In genomic region chr10:63166742-63167258, GRCh38 we compare ENCODE assay signal across 8 cellular contexts. TPM values are rescaled to one million over a fixed set of nuclear protein-coding genes. Genes with fewer than 3 reads are reported as not detected.
A peak's percentile ranks its signal among the peaks of the same experiment; 100 is the strongest.
DNase-seq lines count a peak whose midpoint lies in the region; ATAC-seq lines count a peak whose summit lies in the region.

No MANE protein-coding gene starts in this region.

- intact Hi-C loops in Right ventricle myocardium inferior (cut with DNase I) (loop anchor here (2.0 to 5.0 kb wide), 4 partner anchors 546 to 652 kb away; no protein-coding TSS in a partner anchor), cardiac septum (cut with DNase I) (loop anchor here (2.0 kb wide), 2 partner anchors 462 to 550 kb away; no protein-coding TSS in a partner anchor), left cardiac atrium (cut with DNase I) (loop anchor here in 1 of 2 donors (2.0 kb wide), 1 partner anchor 552 kb away; no protein-coding TSS in a partner anchor)
- intact Hi-C loops in activated T-helper 1 cell treated with anti-CD3 and anti-CD28 coated beads, Interleukin-12 subunit alpha, Interleukin-12 subunit beta, Interleukin-2, Interleukin-4 antibody, amounts not matched to agents 30 ng/mL and 10 ng/mL and 1 ng/mL, durations not matched to agents 14 hours and 24 hours and 36 hours (cut with micrococcal nuclease) = loop anchor here (1.0 to 5.0 kb wide), 5 partner anchors 271 to 652 kb away; no protein-coding TSS in a partner anchor

- no peak overlapping the region for H3K27ac Mint-ChIP-seq in activated T-helper 1 cell treated with anti-CD3 and anti-CD28 coated beads, Interleukin-12 subunit alpha, Interleukin-12 subunit beta, Interleukin-2, Interleukin-4 antibody, amounts not matched to agents 30 ng/mL and 10 ng/mL and 1 ng/mL, durations not matched to agents 14 hours and 24 hours and 36 hours

- no peak for DNase-seq in Right ventricle myocardium inferior (ENCODE audit: missing footprints)
- no peak for DNase-seq in cardiac septum (ENCODE audit: low spot score)
- peak; percentile 14 for DNase-seq in NCI-H2171 (lab: John Stamatoyannopoulos, UW)
- DNase-seq in activated T-helper 1 cell treated with anti-CD3 and anti-CD28 coated beads, Interleukin-12 subunit alpha, Interleukin-12 subunit beta, Interleukin-2, Interleukin-4 antibody, amounts not matched to agents 30 ng/mL and 10 ng/mL and 1 ng/mL, durations not matched to agents 14 hours and 24 hours and 36 hours (ENCODE audit: low spot score) = peak; percentile 17
- no peak for DNase-seq in left cardiac atrium
- peak; percentile 62 for DNase-seq in putamen (ENCODE audit: low spot score)
- DNase-seq in OCI-M2 (lab: John Stamatoyannopoulos, UW; ENCODE audit: unreplicated experiment) = no peak

- peaks cover 38% of the 10 kb centered on the region for H3K36me3 Mint-ChIP-seq in activated T-helper 1 cell treated with anti-CD3 and anti-CD28 coated beads, Interleukin-12 subunit alpha, Interleukin-12 subunit beta, Interleukin-2, Interleukin-4 antibody, amounts not matched to agents 30 ng/mL and 10 ng/mL and 1 ng/mL, durations not matched to agents 14 hours and 24 hours and 36 hours (ENCODE audit: low read depth)

- ATAC-seq in Right ventricle myocardium inferior (peak; percentile 49), HG02763 (IDR thresholded peaks at IDR 0.05; ENCODE audit: unreplicated experiment) (peak; percentile 51), left cardiac atrium (peak; percentile 62 to 70)

- peaks cover 41% of the 10 kb centered on the region for H3K4me1 Mint-ChIP-seq in activated T-helper 1 cell treated with anti-CD3 and anti-CD28 coated beads, Interleukin-12 subunit alpha, Interleukin-12 subunit beta, Interleukin-2, Interleukin-4 antibody, amounts not matched to agents 30 ng/mL and 10 ng/mL and 1 ng/mL, durations not matched to agents 14 hours and 24 hours and 36 hours (ENCODE audit: low read depth)

- H3K4me3 Mint-ChIP-seq in activated T-helper 1 cell treated with anti-CD3 and anti-CD28 coated beads, Interleukin-12 subunit alpha, Interleukin-12 subunit beta, Interleukin-2, Interleukin-4 antibody, amounts not matched to agents 30 ng/mL and 10 ng/mL and 1 ng/mL, durations not matched to agents 14 hours and 24 hours and 36 hours = no peak overlapping the region

- no peaks in the 10 kb centered on the region for H3K9me3 Mint-ChIP-seq in activated T-helper 1 cell treated with anti-CD3 and anti-CD28 coated beads, Interleukin-12 subunit alpha, Interleukin-12 subunit beta, Interleukin-2, Interleukin-4 antibody, amounts not matched to agents 30 ng/mL and 10 ng/mL and 1 ng/mL, durations not matched to agents 14 hours and 24 hours and 36 hours

- H3K27me3 Mint-ChIP-seq in activated T-helper 1 cell treated with anti-CD3 and anti-CD28 coated beads, Interleukin-12 subunit alpha, Interleukin-12 subunit beta, Interleukin-2, Interleukin-4 antibody, amounts not matched to agents 30 ng/mL and 10 ng/mL and 1 ng/mL, durations not matched to agents 14 hours and 24 hours and 36 hours (ENCODE audit: insufficient read depth) = no peaks in the 10 kb centered on the region

RNA-seq across cellular contexts. Expression of gene NRBF2, which starts 33.7 kb away (rescaled TPM):
- total RNA-seq in Right ventricle myocardium inferior = 10.4 TPM
- total RNA-seq in cardiac septum = 12.0 TPM
- total RNA-seq in activated T-helper 1 cell treated with anti-CD3 and anti-CD28 coated beads, Interleukin-12 subunit alpha, Interleukin-12 subunit beta, Interleukin-2, Interleukin-4 antibody, amounts not matched to agents 30 ng/mL and 10 ng/mL and 1 ng/mL, durations not matched to agents 14 hours and 24 hours and 36 hours = 30.0 and 30.8 TPM in 2 replicates
- total RNA-seq in left cardiac atrium = 10 to 100 TPM; 12.7 to 18.7 TPM

Comparison
In these comparisons a context has a peak if more than half of its experiments do, and no peak if none do; other contexts are left out.
1. DNase-seq: peak in NCI-H2171 (single experiment), activated T-helper 1 cell treated with anti-CD3 and anti-CD28 coated beads, Interleukin-12 subunit alpha, Interleukin-12 subunit beta, Interleukin-2, Interleukin-4 antibody, amounts not matched to agents 30 ng/mL and 10 ng/mL and 1 ng/mL, durations not matched to agents 14 hours and 24 hours and 36 hours (single experiment) and putamen (single experiment); none in Right ventricle myocardium inferior (single experiment), cardiac septum (single experiment), left cardiac atrium (single experiment) and OCI-M2 (single experiment).
2. Peak in every context shown above with its lines, with median percentiles within 50 percentile points of each other: ATAC-seq.